ENCODE assay signal across 7 cellular contexts in the genomic region with DNA sequence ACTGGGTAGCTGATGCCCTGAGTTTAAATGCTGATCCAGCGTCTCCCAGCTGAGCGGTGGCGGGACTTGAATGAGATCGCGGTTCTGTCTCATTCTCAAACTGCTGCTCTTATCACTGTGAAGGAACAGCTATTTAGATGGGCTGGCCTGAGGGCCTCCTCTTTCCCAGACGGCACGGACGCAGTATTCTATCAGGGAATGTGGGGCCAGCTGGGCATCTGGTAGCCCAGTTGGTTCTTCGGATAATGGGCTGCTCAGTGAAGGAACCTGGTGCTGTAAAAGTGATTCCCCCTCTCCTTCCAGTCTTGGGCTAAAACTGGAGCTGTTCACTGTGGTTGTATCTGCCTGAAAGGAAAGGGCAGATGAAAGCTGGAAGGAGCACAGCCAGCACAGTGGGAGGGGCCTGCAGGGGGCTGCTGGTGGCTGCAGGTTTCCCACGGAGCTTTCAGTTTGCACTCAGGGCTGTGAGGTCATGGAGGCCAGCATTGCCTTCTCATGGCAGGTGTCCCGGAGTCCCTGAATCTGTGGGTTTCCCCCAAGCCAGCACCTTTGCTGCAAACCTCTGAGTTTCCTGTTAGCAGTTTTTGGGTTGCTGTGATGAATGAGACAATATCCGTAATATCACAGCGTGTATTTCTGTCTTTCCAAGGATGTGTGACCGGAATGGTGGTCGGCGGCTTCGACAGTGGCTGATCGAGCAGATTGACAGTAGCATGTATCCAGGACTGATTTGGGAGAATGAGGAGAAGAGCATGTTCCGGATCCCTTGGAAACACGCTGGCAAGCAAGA. TPM values are rescaled to one million over a fixed set of nuclear protein-coding genes. Genes with fewer than 3 reads are reported as not detected.
A peak's percentile ranks its signal among the peaks of the same experiment; 100 is the strongest.
DNase-seq lines count a peak whose midpoint lies in the region; ATAC-seq, FAIRE-seq and TF ChIP-seq lines count a peak whose summit lies in the region.

No MANE protein-coding gene starts in this region.

- no peak for TF ChIP-seq CTCF in natural killer cell (IDR thresholded peaks at IDR 0.05)

- no peaks in the 10 kb centered on the region for H3K9me3 Mint-ChIP-seq in activated CD4-positive, alpha-beta memory T cell treated with anti-CD3 and anti-CD28 coated beads, Interleukin-2, amount 10 ng/mL, durations not matched to agents 7 days and 5 days
- no peaks in the 10 kb centered on the region for H3K9me3 Mint-ChIP-seq in natural killer cell

- no peak overlapping the region for H3K27ac Mint-ChIP-seq in activated CD4-positive, alpha-beta memory T cell treated with anti-CD3 and anti-CD28 coated beads, Interleukin-2, amount 10 ng/mL, durations not matched to agents 7 days and 5 days
- peak overlapping the region; percentile 89 to 97 for H3K27ac Mint-ChIP-seq in natural killer cell

- POLR2A ChIA-PET in activated CD4-positive, alpha-beta memory T cell treated with anti-CD3 and anti-CD28 coated beads, Interleukin-2, amount 10 ng/mL, durations not matched to agents 7 days and 5 days (lab: Charles Lee), result interaction anchor here (1.0 to 1.3 kb wide), 3 partner anchors 10 to 97 kb away, joined by 3 to 5 read pairs (median 4); no protein-coding TSS in a partner anchor

- peaks cover 36% of the 10 kb centered on the region for H3K4me1 Mint-ChIP-seq in activated CD4-positive, alpha-beta memory T cell treated with anti-CD3 and anti-CD28 coated beads, Interleukin-2, amount 10 ng/mL, durations not matched to agents 7 days and 5 days
- peaks cover 78 to 86% of the 10 kb centered on the region in 2 donors for H3K4me1 Mint-ChIP-seq in natural killer cell

- ATAC-seq in HG03064 (IDR thresholded peaks at IDR 0.05; ENCODE audit: low read depth, unreplicated experiment) (peak; percentile 43), natural killer cell (peak; percentile 64 to 75 (median 70))

- H3K27me3 Mint-ChIP-seq in activated CD4-positive, alpha-beta memory T cell treated with anti-CD3 and anti-CD28 coated beads, Interleukin-2, amount 10 ng/mL, durations not matched to agents 7 days and 5 days, result peaks cover 28% of the 10 kb centered on the region
- no peaks in the 10 kb centered on the region for H3K27me3 Mint-ChIP-seq in natural killer cell (ENCODE audit: low read depth in 2 of 2)

- no peak for FAIRE-seq in HTR-8/SVneo (lab: Jason Lieb, UNC)

- CTCF ChIA-PET in activated CD4-positive, alpha-beta memory T cell treated with anti-CD3 and anti-CD28 coated beads, Interleukin-2, amount 10 ng/mL, durations not matched to agents 7 days and 5 days (lab: Charles Lee), result interaction anchor here (1.4 to 5.2 kb wide), 3 partner anchors 81 to 85 kb away, joined by 5 to 24 read pairs (median 6); no protein-coding TSS in a partner anchor

- intact Hi-C loops in natural killer cell (cut with micrococcal nuclease), result loop anchor here (1.0 to 5.0 kb wide), 3 partner anchors 14 to 80 kb away; no protein-coding TSS in a partner anchor

- peak overlapping the region; percentile 30 for H3K4me3 Mint-ChIP-seq in activated CD4-positive, alpha-beta memory T cell treated with anti-CD3 and anti-CD28 coated beads, Interleukin-2, amount 10 ng/mL, durations not matched to agents 7 days and 5 days
- peak overlapping the region; percentile 96 for H3K4me3 Mint-ChIP-seq in natural killer cell

- DNase-seq in GM19238 (ENCODE audit: insufficient read length, low spot score) (peak; percentile 84), natural killer cell (peak; percentile 57), HTR-8/SVneo (ENCODE audit: insufficient read length, low spot score) (no peak), NCI-H1092 (lab: John Stamatoyannopoulos, UW) (no peak), UCSD-AML1 (lab: John Stamatoyannopoulos, UW; ENCODE audit: unreplicated experiment) (no peak)
- peak; percentile 61 for DNase-seq in activated CD4-positive, alpha-beta memory T cell treated with anti-CD3 and anti-CD28 coated beads, Interleukin-2, amount 10 ng/mL, durations not matched to agents 7 days and 5 days

- peaks cover 15% of the 10 kb centered on the region for H3K36me3 Mint-ChIP-seq in activated CD4-positive, alpha-beta memory T cell treated with anti-CD3 and anti-CD28 coated beads, Interleukin-2, amount 10 ng/mL, durations not matched to agents 7 days and 5 days (ENCODE audit: low read depth)
- H3K36me3 Mint-ChIP-seq in natural killer cell, result no peaks in the 10 kb centered on the region

RNA-seq across cellular contexts. Expression of a gene that starts 3.6 kb away (rescaled TPM):
- total RNA-seq in activated CD4-positive, alpha-beta memory T cell treated with anti-CD3 and anti-CD28 coated beads, Interleukin-2, amount 10 ng/mL, durations not matched to agents 7 days and 5 days, result 1 to 10 TPM; 4.8 to 4.9 TPM
- total RNA-seq in natural killer cell, result 100 to 1,000 TPM; 101 to 167 (median 122) TPM

Comparison
In these comparisons a context has a peak if more than half of its experiments do, and no peak if none do; other contexts are left out.
1. DNase-seq: peak in GM19238 (single experiment), activated CD4-positive, alpha-beta memory T cell treated with anti-CD3 and anti-CD28 coated beads, Interleukin-2, amount 10 ng/mL, durations not matched to agents 7 days and 5 days (single experiment) and natural killer cell (single experiment); none in HTR-8/SVneo (single experiment), NCI-H1092 (single experiment) and UCSD-AML1 (single experiment).
2. RNA of a gene that starts 3.6 kb away (total RNA-seq): 101 to 167 TPM in natural killer cell; 4.8 to 4.9 TPM in activated CD4-positive, alpha-beta memory T cell treated with anti-CD3 and anti-CD28 coated beads, Interleukin-2, amount 10 ng/mL, durations not matched to agents 7 days and 5 days; every median in the first group is over 10 times any median in the second.